Comparison of ENCODE assay signal across 8 cellular contexts in the genomic region with DNA sequence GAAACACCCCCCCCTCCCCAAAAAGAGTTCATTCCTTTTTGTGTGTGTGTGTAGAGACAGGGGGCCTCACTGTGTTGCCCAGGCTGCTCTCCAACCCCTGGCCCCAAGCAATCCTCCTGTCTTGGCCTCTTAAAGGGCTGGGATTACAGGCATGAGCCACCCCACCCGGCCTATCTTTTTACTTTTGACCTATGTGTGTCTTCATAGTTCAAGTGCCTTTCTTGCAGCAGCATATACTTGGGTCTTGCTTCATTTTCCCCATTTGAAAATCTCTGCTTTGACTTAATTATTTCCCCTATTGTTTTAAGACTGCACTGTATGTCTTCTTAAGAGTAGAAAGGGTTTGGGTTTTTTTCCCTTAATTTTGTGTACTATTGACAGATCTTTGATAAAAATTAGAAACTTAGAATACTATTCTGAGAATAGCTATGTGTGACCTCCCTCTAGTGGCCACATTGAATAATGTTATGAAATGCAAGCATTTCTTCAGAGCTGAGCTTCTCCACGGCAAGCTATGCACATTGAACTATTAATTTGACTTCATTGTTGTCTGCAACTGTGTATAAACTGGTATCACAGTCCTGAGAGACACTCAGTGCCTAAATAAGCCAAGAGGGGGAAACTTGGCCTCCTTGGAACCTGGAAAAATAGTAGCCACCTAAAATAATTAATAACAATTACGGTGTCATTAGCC. TPM values are rescaled to one million over a fixed set of nuclear protein-coding genes. Genes with fewer than 3 reads are reported as not detected.
DNase-seq lines count a peak whose midpoint lies in the region; TF ChIP-seq lines count a peak whose summit lies in the region.

No MANE protein-coding gene starts in this region.

- no peak overlapping the region for H3K4me3 Mint-ChIP-seq in activated CD4-positive, alpha-beta T cell treated with anti-CD3 and anti-CD28 coated beads, Interleukin-2, amount 10 ng/mL, durations not matched to agents 24 days and 14 days

- peak; percentile 68 for DNase-seq in activated CD4-positive, alpha-beta T cell treated with anti-CD3 and anti-CD28 coated beads, Interleukin-2, amount 10 ng/mL, durations not matched to agents 24 days and 14 days
- no peak for DNase-seq in activated CD4-positive, alpha-beta T cell treated with anti-CD3 and anti-CD28 coated beads, Interleukin-2, amount 50 U/mL, for 1 hour
- DNase-seq in HEK293T (ENCODE audit: extremely low spot score), result peak; percentile 21
- DNase-seq in NCI-H2196 (lab: John Stamatoyannopoulos, UW; ENCODE audit: unreplicated experiment), result peak; percentile 21
- peak; percentile 63 for DNase-seq in astrocyte of the spinal cord (ENCODE audit: low read depth, low spot score)
- DNase-seq in iPS-NIHi11 (ENCODE audit: low spot score), result peak; percentile 57
- peak; percentile 38 for DNase-seq in stromal cell of bone marrow (ENCODE audit: low read depth)
- DNase-seq in activated CD4-positive, CD25-positive, alpha-beta regulatory T cell (lab: John Stamatoyannopoulos, UW), result no peak

- CTCF ChIA-PET in HEK293T (lab: Yijun Ruan, JAX), result interaction anchor here (0.6 to 1.9 kb wide), 29 partner anchors 9 to 765 kb away, joined by 3 to 19 read pairs (median 4); partner anchors contain the start of gene SLC25A4

- H3K36me3 Mint-ChIP-seq in activated CD4-positive, alpha-beta T cell treated with anti-CD3 and anti-CD28 coated beads, Interleukin-2, amount 10 ng/mL, durations not matched to agents 24 days and 14 days (ENCODE audit: low read depth), result no peaks in the 10 kb centered on the region

- no peaks in the 10 kb centered on the region for H3K4me1 Mint-ChIP-seq in activated CD4-positive, alpha-beta T cell treated with anti-CD3 and anti-CD28 coated beads, Interleukin-2, amount 10 ng/mL, durations not matched to agents 24 days and 14 days

- intact Hi-C loops in activated CD4-positive, alpha-beta T cell treated with anti-CD3 and anti-CD28 coated beads, Interleukin-2, amount 10 ng/mL, durations not matched to agents 24 days and 14 days (cut with micrococcal nuclease), result loop anchor here (1.0 to 2.0 kb wide), 2 partner anchors 95 to 390 kb away; no protein-coding TSS in a partner anchor

- peak; percentile 55 for TF ChIP-seq CTCF in astrocyte of the spinal cord (IDR thresholded peaks at IDR 0.05; ENCODE audit: low read depth, low read length)

- no peaks in the 10 kb centered on the region for H3K9me3 Mint-ChIP-seq in activated CD4-positive, alpha-beta T cell treated with anti-CD3 and anti-CD28 coated beads, Interleukin-2, amount 10 ng/mL, durations not matched to agents 24 days and 14 days

- POLR2A ChIA-PET in HEK293T (lab: Yijun Ruan, JAX), result interaction anchor here (0.7 to 1.5 kb wide), 6 partner anchors 9 to 112 kb away, joined by 3 to 6 read pairs (median 4); partner anchors contain the start of gene SLC25A4

- H3K27ac Mint-ChIP-seq in activated CD4-positive, alpha-beta T cell treated with anti-CD3 and anti-CD28 coated beads, Interleukin-2, amount 10 ng/mL, durations not matched to agents 24 days and 14 days, result no peak overlapping the region

- no peak overlapping the region for H3K4me3 ChIP-seq in astrocyte of the spinal cord (ENCODE audit: low read depth, low read length)

- in situ Hi-C loops in astrocyte of the spinal cord (cut with HindIII; ENCODE audit: low sequenced_read_pairs), result no loop called here

- peaks cover 42% of the 10 kb centered on the region for H3K27me3 Mint-ChIP-seq in activated CD4-positive, alpha-beta T cell treated with anti-CD3 and anti-CD28 coated beads, Interleukin-2, amount 10 ng/mL, durations not matched to agents 24 days and 14 days

TF ChIP-seq in HEK293T, 16 proteins besides CTCF, POLR2A, EP300 and RAD21:
- TF ChIP-seq SP1 (IDR thresholded peaks at IDR 0.05), result no peak
- no peak for TF ChIP-seq PKNOX1 (IDR thresholded peaks at IDR 0.05)
- no peak for TF ChIP-seq ARNT (IDR thresholded peaks at IDR 0.05)
- TF ChIP-seq FOXA1 (IDR thresholded peaks at IDR 0.05), result no peak
- TF ChIP-seq BHLHE40 (IDR thresholded peaks at IDR 0.05; ENCODE audit: borderline replicate concordance), result no peak
- no peak for TF ChIP-seq HDGF (IDR thresholded peaks at IDR 0.05; ENCODE audit: borderline replicate concordance)
- no peak for TF ChIP-seq TARDBP (IDR thresholded peaks at IDR 0.05)
- no peak for TF ChIP-seq NFRKB (IDR thresholded peaks at IDR 0.05)
- TF ChIP-seq FOXM1 (IDR thresholded peaks at IDR 0.05; ENCODE audit: borderline replicate concordance), result no peak
- no peak for TF ChIP-seq CTBP1 (IDR thresholded peaks at IDR 0.05; ENCODE audit: borderline replicate concordance)
- no peak for TF ChIP-seq SUZ12 (IDR thresholded peaks at IDR 0.05)
- TF ChIP-seq L3MBTL2 (conservative IDR thresholded peaks at IDR 0.05), result no peak
- TF ChIP-seq ZNF384 (IDR thresholded peaks at IDR 0.05), result no peak
- TF ChIP-seq ELF4 (IDR thresholded peaks at IDR 0.05), result no peak
- no peak for TF ChIP-seq FOXK2 (IDR thresholded peaks at IDR 0.05)
- no peak for TF ChIP-seq LEF1 (IDR thresholded peaks at IDR 0.05; ENCODE audit: borderline replicate concordance)

RNA-seq across cellular contexts. Expression of gene SLC25A4, which starts 8.7 kb away (rescaled TPM):
- 1.7 and 1.9 TPM in 2 replicates for total RNA-seq in activated CD4-positive, alpha-beta T cell treated with anti-CD3 and anti-CD28 coated beads, Interleukin-2, amount 10 ng/mL, durations not matched to agents 24 days and 14 days

Comparison
In these comparisons a context has a peak if more than half of its experiments do, and no peak if none do; other contexts are left out.
1. DNase-seq: peak in activated CD4-positive, alpha-beta T cell treated with anti-CD3 and anti-CD28 coated beads, Interleukin-2, amount 10 ng/mL, durations not matched to agents 24 days and 14 days (single experiment), HEK293T (single experiment), NCI-H2196 (single experiment), astrocyte of the spinal cord (single experiment), iPS-NIHi11 (single experiment) and stromal cell of bone marrow (single experiment); none in activated CD4-positive, alpha-beta T cell treated with anti-CD3 and anti-CD28 coated beads, Interleukin-2, amount 50 U/mL, for 1 hour (single experiment) and activated CD4-positive, CD25-positive, alpha-beta regulatory T cell (0 of 4).